In the genomic region with DNA sequence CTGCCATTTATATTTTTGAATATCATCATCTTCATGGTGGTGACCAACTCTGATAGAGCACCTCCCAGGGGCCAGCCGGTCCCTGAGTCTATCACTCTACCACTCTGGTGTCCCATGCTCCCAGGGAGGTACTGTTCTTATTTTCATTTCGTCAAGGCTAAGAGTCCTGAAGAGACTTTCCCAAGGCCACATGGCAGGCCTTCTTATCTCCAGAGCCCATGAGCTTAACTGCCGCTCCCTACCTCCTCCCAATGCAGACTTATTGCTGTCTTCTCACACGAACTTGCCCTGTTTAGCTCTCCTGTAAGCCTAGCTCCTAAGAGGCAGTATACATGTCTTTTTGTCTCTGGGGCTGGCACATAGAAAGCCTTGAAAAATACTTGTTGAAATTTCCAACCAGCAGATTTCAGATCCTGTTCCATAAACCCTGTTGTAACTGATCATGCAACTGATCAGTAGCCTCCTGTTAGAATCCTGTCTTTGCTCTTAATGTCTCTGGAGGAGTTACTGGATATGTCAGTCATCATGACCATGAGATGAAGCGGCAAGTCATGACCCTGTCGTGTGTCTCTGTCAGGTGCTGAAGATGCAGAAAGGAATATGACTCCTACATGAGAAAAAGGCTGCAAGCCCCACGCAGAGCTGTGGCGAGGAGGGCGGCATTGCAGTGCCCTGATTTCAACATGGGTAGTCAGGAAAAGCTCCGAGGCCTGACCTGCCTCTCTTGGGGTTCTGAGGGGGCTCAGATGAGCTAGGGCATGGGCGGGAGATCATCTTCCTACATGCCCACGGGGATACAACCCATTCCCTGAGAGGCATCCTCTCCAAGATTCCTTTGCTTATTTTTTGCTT, we compare ENCODE assay signal across 1 cellular context.
TF ChIP-seq lines count a peak whose summit lies in the region.

No MANE protein-coding gene starts in this region.

TF ChIP-seq in K562, 482 proteins besides CTCF, POLR2A, EP300 and RAD21 (continued from another document and continues in another):
- peak in 1 of 2 experiments; percentile 48; a peak in 1 of 4 replicates for TF ChIP-seq SRF (CRISPR knock-in tag; IDR thresholded peaks at IDR 0.05)
- TF ChIP-seq BCOR (IDR thresholded peaks at IDR 0.05), result 0 out of 2 replicates have a peak, but pooled peaks have one; percentile 23
- TF ChIP-seq KDM4B (IDR thresholded peaks at IDR 0.05; ENCODE audit: borderline replicate concordance in 2 of 2, low read depth in 1 of 2), result no peak
- peak; percentile 70 for TF ChIP-seq TAL1 (IDR thresholded peaks at IDR 0.05)
- TF ChIP-seq, protein P1, sequence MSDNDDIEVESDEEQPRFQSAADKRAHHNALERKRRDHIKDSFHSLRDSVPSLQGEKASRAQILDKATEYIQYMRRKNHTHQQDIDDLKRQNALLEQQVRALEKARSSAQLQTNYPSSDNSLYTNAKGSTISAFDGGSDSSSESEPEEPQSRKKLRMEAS (CRISPR knock-in tag; IDR thresholded peaks at IDR 0.05), result 0 out of 2 replicates have a peak, but pooled peaks have one; percentile 55
- TF ChIP-seq, protein P2, sequence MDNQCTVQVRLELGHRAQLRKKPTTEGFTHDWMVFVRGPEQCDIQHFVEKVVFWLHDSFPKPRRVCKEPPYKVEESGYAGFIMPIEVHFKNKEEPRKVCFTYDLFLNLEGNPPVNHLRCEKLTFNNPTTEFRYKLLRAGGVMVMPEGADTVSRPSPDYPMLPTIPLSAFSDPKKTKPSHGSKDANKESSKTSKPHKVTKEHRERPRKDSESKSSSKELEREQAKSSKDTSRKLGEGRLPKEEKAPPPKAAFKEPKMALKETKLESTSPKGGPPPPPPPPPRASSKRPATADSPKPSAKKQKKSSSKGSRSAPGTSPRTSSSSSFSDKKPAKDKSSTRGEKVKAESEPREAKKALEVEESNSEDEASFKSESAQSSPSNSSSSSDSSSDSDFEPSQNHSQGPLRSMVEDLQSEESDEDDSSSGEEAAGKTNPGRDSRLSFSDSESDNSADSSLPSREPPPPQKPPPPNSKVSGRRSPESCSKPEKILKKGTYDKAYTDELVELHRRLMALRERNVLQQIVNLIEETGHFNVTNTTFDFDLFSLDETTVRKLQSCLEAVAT (IDR thresholded peaks at IDR 0.05), result peak in 1 of 2 experiments; percentile 51; a peak in 1 of 4 replicates
- no peak for TF ChIP-seq FOXJ2 (tag; IDR thresholded peaks at IDR 0.05)
- TF ChIP-seq WHSC1 (IDR thresholded peaks at IDR 0.05; ENCODE audit: low read length), result no peak
- TF ChIP-seq NCOR1 (IDR thresholded peaks at IDR 0.05), result peak; percentile 75
- TF ChIP-seq, protein P3, sequence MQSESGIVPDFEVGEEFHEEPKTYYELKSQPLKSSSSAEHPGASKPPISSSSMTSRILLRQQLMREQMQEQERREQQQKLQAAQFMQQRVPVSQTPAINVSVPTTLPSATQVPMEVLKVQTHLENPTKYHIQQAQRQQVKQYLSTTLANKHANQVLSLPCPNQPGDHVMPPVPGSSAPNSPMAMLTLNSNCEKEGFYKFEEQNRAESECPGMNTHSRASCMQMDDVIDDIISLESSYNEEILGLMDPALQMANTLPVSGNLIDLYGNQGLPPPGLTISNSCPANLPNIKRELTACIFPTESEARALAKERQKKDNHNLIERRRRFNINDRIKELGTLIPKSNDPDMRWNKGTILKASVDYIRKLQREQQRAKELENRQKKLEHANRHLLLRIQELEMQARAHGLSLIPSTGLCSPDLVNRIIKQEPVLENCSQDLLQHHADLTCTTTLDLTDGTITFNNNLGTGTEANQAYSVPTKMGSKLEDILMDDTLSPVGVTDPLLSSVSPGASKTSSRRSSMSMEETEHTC (IDR thresholded peaks at IDR 0.05), result no peak
- TF ChIP-seq DPF2 (IDR thresholded peaks at IDR 0.05), result peak; percentile 78
- peak in 1 of 2 experiments; percentile 39; a peak in 1 of 3 replicates for TF ChIP-seq CBX3 (IDR thresholded peaks at IDR 0.05; ENCODE audit: borderline replicate concordance in 1 of 2, low read length in 2 of 2)
- no peak for TF ChIP-seq PCBP1 (IDR thresholded peaks at IDR 0.05; ENCODE audit: low read depth, low read length, poor library complexity, severe bottlenecking)
- no peak for TF ChIP-seq KLF13 (tag; IDR thresholded peaks at IDR 0.05; ENCODE audit: borderline replicate concordance, low read depth)
- TF ChIP-seq ZNF274 (IDR thresholded peaks at IDR 0.05; ENCODE audit: borderline replicate concordance, low read depth, low read length), result no peak
- peak; percentile 41; the same call in 1 of the 2 replicates for TF ChIP-seq NFIC (IDR thresholded peaks at IDR 0.05)
- TF ChIP-seq, protein P4, sequence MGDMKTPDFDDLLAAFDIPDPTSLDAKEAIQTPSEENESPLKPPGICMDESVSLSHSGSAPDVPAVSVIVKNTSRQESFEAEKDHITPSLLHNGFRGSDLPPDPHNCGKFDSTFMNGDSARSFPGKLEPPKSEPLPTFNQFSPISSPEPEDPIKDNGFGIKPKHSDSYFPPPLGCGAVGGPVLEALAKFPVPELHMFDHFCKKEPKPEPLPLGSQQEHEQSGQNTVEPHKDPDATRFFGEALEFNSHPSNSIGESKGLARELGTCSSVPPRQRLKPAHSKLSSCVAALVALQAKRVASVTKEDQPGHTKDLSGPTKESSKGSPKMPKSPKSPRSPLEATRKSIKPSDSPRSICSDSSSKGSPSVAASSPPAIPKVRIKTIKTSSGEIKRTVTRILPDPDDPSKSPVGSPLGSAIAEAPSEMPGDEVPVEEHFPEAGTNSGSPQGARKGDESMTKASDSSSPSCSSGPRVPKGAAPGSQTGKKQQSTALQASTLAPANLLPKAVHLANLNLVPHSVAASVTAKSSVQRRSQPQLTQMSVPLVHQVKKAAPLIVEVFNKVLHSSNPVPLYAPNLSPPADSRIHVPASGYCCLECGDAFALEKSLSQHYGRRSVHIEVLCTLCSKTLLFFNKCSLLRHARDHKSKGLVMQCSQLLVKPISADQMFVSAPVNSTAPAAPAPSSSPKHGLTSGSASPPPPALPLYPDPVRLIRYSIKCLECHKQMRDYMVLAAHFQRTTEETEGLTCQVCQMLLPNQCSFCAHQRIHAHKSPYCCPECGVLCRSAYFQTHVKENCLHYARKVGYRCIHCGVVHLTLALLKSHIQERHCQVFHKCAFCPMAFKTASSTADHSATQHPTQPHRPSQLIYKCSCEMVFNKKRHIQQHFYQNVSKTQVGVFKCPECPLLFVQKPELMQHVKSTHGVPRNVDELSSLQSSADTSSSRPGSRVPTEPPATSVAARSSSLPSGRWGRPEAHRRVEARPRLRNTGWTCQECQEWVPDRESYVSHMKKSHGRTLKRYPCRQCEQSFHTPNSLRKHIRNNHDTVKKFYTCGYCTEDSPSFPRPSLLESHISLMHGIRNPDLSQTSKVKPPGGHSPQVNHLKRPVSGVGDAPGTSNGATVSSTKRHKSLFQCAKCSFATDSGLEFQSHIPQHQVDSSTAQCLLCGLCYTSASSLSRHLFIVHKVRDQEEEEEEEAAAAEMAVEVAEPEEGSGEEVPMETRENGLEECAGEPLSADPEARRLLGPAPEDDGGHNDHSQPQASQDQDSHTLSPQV (IDR thresholded peaks at IDR 0.05), result peak; percentile 84
- TF ChIP-seq ZNF280B (CRISPR knock-in tag; IDR thresholded peaks at IDR 0.05), result no peak
- no peak for TF ChIP-seq HES1 (IDR thresholded peaks at IDR 0.05; ENCODE audit: low read depth)
- no peak for TF ChIP-seq MYNN (IDR thresholded peaks at IDR 0.05)
- TF ChIP-seq MYNN (CRISPR knock-in tag; IDR thresholded peaks at IDR 0.05), result no peak
- TF ChIP-seq ZSCAN32 (CRISPR knock-in tag; IDR thresholded peaks at IDR 0.05), result no peak
- TF ChIP-seq SNIP1 (IDR thresholded peaks at IDR 0.05; ENCODE audit: low read depth), result no peak
- TF ChIP-seq LEF1 (IDR thresholded peaks at IDR 0.05), result peak; percentile 81; the same call in 1 of the 2 replicates
- TF ChIP-seq GABPA (tag; conservative IDR thresholded peaks at IDR 0.05; ENCODE audit: low read depth), result no peak
- TF ChIP-seq, protein P5, sequence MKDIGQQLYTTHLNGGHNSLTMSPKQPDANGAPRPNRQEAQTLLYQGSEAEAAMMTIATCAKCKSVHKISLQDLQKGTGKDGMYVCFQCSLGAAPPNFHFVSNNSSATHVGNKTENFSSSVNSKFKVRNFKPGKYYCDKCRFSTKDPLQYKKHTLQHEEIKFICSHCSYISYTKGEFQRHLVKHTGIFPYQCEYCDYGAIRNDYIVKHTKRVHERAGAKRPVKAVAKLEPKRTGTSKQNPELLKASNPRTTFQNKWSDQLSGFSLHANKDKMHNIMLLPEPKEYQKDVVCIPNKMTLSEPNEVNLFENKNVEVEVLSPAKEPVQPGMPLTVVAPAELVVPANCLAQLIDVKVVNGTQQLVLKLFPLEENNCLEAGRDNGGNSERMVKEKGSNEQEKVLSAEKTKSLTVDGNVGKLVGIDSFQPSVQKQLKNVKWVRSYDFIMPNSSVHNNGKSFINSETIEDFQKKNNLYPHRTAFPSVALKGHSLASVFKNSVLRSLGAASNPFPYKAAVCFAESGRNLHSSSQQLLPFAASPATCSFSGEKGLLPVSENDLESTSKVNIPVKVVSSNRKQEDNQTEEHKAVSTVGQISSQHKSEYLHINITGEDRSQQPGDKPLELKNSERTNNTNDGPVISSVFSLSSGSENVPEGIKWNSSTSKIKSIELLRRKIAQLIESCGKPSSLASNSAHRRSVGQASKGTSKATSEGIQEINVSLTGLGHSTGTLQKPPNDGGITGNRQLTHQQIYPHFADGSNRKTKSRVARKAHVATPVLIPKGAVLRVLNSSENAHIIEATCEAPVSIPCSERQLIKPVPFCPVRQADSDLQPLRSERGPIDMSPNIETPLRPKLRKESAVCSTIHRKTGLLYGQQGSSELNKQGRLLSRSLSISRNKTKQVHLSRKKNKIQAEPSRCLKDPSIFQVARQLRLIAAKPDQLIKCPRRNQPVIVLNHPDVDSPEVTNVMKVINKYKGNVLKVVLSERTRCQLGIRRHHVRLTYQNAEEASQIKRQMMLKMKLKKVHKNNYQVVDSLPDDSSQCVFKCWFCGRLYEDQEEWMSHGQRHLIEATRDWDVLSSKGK (CRISPR knock-in tag; IDR thresholded peaks at IDR 0.05), result no peak
- no peak for TF ChIP-seq HDAC8 (tag; IDR thresholded peaks at IDR 0.05)
- peak; percentile 80 for TF ChIP-seq ARID1B (IDR thresholded peaks at IDR 0.05)
- no peak for TF ChIP-seq CAMTA2 (CRISPR knock-in tag; conservative IDR thresholded peaks at IDR 0.05)
- no peak for TF ChIP-seq NFYB (IDR thresholded peaks at IDR 0.05; ENCODE audit: extremely low read depth, insufficient read length)
- no peak for TF ChIP-seq ZNF384 (IDR thresholded peaks at IDR 0.05; ENCODE audit: low read depth, low read length)
- TF ChIP-seq SMAD4 (CRISPR knock-in tag; conservative IDR thresholded peaks at IDR 0.05), result peak; percentile 56
